ENCODE assay signal across 8 cellular contexts in the genomic region with DNA sequence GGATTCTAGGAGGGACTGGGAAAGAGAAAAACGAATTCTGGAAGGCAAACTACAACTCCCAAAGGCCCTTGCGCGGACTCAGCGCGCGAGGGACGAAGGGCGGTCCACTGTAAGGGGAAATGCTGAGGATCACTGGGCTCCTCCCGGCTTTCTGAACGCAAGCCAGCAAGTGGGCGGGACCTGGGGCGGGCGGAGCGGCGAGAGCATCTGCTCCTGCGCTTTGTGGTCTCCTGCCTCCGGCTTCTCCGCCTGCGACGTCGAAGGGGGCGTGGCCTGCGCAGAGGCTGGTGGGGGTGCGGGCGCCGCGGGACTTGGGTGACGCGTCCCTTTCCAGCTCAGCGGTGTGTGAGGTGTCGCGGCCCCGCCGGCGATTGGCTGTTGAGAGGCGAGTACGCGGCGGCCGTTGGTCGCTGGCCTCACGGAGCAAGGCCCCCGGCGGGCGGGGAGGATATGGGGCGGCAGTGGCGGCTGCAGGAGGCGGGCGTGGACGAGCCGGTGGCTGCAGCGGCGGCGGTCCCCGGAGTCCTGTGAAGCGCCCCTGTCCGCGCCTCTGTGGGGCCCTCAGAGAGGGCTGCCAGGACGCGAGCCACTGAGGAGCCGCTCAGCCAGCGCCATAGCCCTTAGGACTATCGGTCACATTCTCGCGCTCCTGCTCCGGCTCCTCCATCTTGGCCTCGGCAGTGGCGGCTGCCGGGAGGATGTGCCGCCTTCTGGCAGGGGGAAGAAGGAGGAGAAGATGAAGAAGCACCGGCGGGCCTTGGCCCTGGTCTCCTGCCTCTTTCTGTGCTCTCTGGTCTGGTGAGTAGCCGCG. TPM values are rescaled to one million over a fixed set of nuclear protein-coding genes. Genes with fewer than 3 reads are reported as not detected.
DNase-seq lines count a peak whose midpoint lies in the region; ATAC-seq, FAIRE-seq and TF ChIP-seq lines count a peak whose summit lies in the region.

Gene SUCO, plus strand, starts transcription at position 451 of the 811 bp plus-strand sequence. Its CDS starts 286 bp downstream, at position 737.

- H3K27ac ChIP-seq in adrenal gland (peak within 1 kb of the TSS; percentile 94 to 98 (median 97)), heart left ventricle (peak within 1 kb of the TSS; percentile 88 to 99 (median 96)), upper lobe of left lung (peak within 1 kb of the TSS; percentile 98 to 99 (median 99))

- FAIRE-seq in GM12892 (lab: Jason Lieb, UNC), result peak; percentile 98

- H3K4me1 ChIP-seq in adrenal gland (replicated peaks in 1 of 2) (peaks cover 7 to 36% of the 10 kb centered on the region in 2 donors), heart left ventricle (peaks cover 0 to 48% (median 29%) of the 10 kb centered on the region in 12 donors), upper lobe of left lung (peaks cover 18 to 38% (median 31%) of the 10 kb centered on the region in 4 donors)

- H3K36me3 ChIP-seq in adrenal gland (replicated peaks in 1 of 2) (no peaks in the 10 kb centered on the region), heart left ventricle (no peaks in the 10 kb centered on the region), upper lobe of left lung (no peaks in the 10 kb centered on the region)

- TF ChIP-seq POLR2A in GM12892 (IDR thresholded peaks at IDR 0.05; ENCODE audit: low read depth, low read length), result peak; percentile 81
- peak; percentile 97 to 99 for TF ChIP-seq POLR2A in adrenal gland (IDR thresholded peaks at IDR 0.05)
- TF ChIP-seq POLR2A in heart left ventricle (IDR thresholded peaks at IDR 0.05), result peak; percentile 77 to 97
- peak; percentile 55 to 99 (median 98) for TF ChIP-seq POLR2A in upper lobe of left lung (IDR thresholded peaks at IDR 0.05)

- no peaks in the 10 kb centered on the region for H3K9me3 ChIP-seq in adrenal gland (replicated peaks in 1 of 3)
- H3K9me3 ChIP-seq in heart left ventricle, result no peaks in the 10 kb centered on the region
- no peaks in the 10 kb centered on the region for H3K9me3 ChIP-seq in upper lobe of left lung

- peak in 1 of 4 donors; percentile 32 for TF ChIP-seq EP300 in upper lobe of left lung (IDR thresholded peaks at IDR 0.05)

- 0 to 1% (median 0%) methylated on average over 15 to 74 of the region's 74 CpGs for WGBS in adrenal gland, 4 donors
- WGBS in heart left ventricle, 4 donors, result 0 to 1% (median 0%) methylated on average over 32 to 74 of the region's 74 CpGs
- WGBS in upper lobe of left lung, 2 donors, result 0% methylated on average over 10 to 54 of the region's 74 CpGs

- intact Hi-C loops in adrenal gland (cut with DNase I), result no loop called here
- intact Hi-C loops in heart left ventricle (cut with DNase I), result loop anchor here in 8 of 10 donors (2.0 to 10.0 kb wide), 6 partner anchors 78 to 876 kb away; partner anchors contain the start of gene METTL13 (in 1 of the 8)
- intact Hi-C loops in posterior cingulate gyrus (cut with DNase I), result loop anchor here (2.0 to 5.0 kb wide), 2 partner anchors 88 to 1046 kb away; partner anchors contain the start of genes PIGC and PRRC2C

- no peaks in the 10 kb centered on the region for H3K27me3 ChIP-seq in adrenal gland
- H3K27me3 ChIP-seq in heart left ventricle, result no peaks in the 10 kb centered on the region
- H3K27me3 ChIP-seq in upper lobe of left lung, result no peaks in the 10 kb centered on the region

- H3K4me3 ChIP-seq in adrenal gland (peak within 1 kb of the TSS; percentile 43 to 67 (median 47)), heart left ventricle (peak within 1 kb of the TSS; percentile 58 to 93 (median 80)), upper lobe of left lung (peak within 1 kb of the TSS; percentile 74 to 97 (median 92))

- ATAC-seq in HG02852 (IDR thresholded peaks at IDR 0.05; ENCODE audit: unreplicated experiment) (peak; percentile 83), heart left ventricle (peak; percentile 96 to 98 (median 98)), upper lobe of left lung (ENCODE audit: low FRiP score in 2 of 2) (peak; percentile 98 to 100)

- DNase-seq in GM12892 (ENCODE audit: insufficient read length), result peak; percentile 77
- DNase-seq in NCI-H146 (lab: John Stamatoyannopoulos, UW), result peak; percentile 99
- DNase-seq in T-helper 1 cell, result peak; percentile 99 to 100 (median 100)
- DNase-seq in adrenal gland, result peak; percentile 99 to 100 (median 100)
- peak; percentile 99 to 100 (median 100) for DNase-seq in heart left ventricle
- DNase-seq in posterior cingulate gyrus, result peak; percentile 100
- DNase-seq in upper lobe of left lung, result peak; percentile 100

- peak in 3 of 6 experiments; percentile 18 to 26 (median 18) for TF ChIP-seq CTCF in adrenal gland (IDR thresholded peaks at IDR 0.05)
- TF ChIP-seq CTCF in heart left ventricle (IDR thresholded peaks at IDR 0.05), result peak in 4 of 12 donors; percentile 6 to 27 (median 7)
- TF ChIP-seq CTCF in upper lobe of left lung (IDR thresholded peaks at IDR 0.05), result peak in 2 of 6 experiments; percentile 40 to 49

RNA-seq across cellular contexts. Expression of gene SUCO, which starts in this region (rescaled TPM):
- 7.4 TPM for polyA plus RNA-seq in GM12892 (2012; ENCODE audit: missing spikeins)
- 100 to 1,000 TPM in 1 of 8 donors, 10 to 100 TPM in 7; 20.8 to 108 (median 37.6) TPM for total RNA-seq in adrenal gland
- polyA plus RNA-seq in adrenal gland, result 10 to 100 TPM; 14.0 to 33.5 (median 16.4) TPM
- total RNA-seq in heart left ventricle, result 10 to 100 TPM; 12.8 to 33.4 (median 27.3) TPM
- polyA plus RNA-seq in heart left ventricle, result 10 to 100 TPM in 1 of 2 donors, 1 to 10 TPM in 1; 6.7 to 23.7 TPM
- total RNA-seq in upper lobe of left lung, result 10 to 100 TPM; 14.4 to 59.2 (median 29.5) TPM

Comparison
In these comparisons a context has a peak if more than half of its experiments do, and no peak if none do; other contexts are left out.
1. Peak in every context shown above with its lines: DNase-seq, ATAC-seq, H3K4me3 ChIP-seq and H3K27ac ChIP-seq.
2. intact Hi-C loops: an anchor here in heart left ventricle (2.0 to 10.0 kb wide) and posterior cingulate gyrus (2.0 to 5.0 kb wide); none called in adrenal gland.